In the genomic region with DNA sequence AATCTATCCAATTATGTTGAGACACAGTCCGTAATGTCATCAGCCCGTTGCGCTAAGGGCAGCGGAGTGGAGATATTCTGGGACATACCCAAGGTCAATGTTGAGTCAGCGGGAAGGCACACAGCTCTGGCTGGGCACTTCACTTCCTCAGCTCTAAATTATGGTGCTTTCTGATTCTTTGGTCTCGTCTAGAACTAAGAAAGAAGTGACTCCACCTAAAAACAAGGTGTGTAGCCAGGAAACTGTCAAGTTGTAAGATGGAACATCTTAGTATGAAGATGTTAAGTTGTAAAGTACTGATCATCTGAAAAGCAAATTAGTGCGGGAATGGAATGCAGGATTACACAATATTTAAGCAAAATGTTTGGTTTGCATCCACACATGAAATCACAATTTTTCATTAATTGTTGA, we compare ENCODE assay signal across 1 cellular context.
TF ChIP-seq lines count a peak whose summit lies in the region.

No MANE protein-coding gene starts in this region.

TF ChIP-seq in Ishikawa, 13 proteins besides CTCF, POLR2A, EP300 and RAD21 (continued from another document):
- peak; percentile 36 for TF ChIP-seq NFIC (IDR thresholded peaks at IDR 0.05)
- no peak for TF ChIP-seq CREB1 (IDR thresholded peaks at IDR 0.05; ENCODE audit: low read depth)
- TF ChIP-seq CEBPB (IDR thresholded peaks at IDR 0.05), result peak; percentile 71
- TF ChIP-seq TEAD4 (IDR thresholded peaks at IDR 0.05), result peak; percentile 15; the same call in 1 of the 2 replicates
- TF ChIP-seq TCF12 (IDR thresholded peaks at IDR 0.05; ENCODE audit: low read depth), result 0 out of 2 replicates have a peak, but pooled peaks have one; percentile 22
